In genomic region chr3:184362668-184363540, GRCh38 we compare ENCODE assay signal across 1 cellular context.
A peak's percentile ranks its signal among the peaks of the same experiment; 100 is the strongest.
TF ChIP-seq lines count a peak whose summit lies in the region.

No MANE protein-coding gene starts in this region.

TF ChIP-seq in A549, 52 proteins besides CTCF, POLR2A, EP300 and RAD21 (continued from another document):
- TF ChIP-seq, protein P1, sequence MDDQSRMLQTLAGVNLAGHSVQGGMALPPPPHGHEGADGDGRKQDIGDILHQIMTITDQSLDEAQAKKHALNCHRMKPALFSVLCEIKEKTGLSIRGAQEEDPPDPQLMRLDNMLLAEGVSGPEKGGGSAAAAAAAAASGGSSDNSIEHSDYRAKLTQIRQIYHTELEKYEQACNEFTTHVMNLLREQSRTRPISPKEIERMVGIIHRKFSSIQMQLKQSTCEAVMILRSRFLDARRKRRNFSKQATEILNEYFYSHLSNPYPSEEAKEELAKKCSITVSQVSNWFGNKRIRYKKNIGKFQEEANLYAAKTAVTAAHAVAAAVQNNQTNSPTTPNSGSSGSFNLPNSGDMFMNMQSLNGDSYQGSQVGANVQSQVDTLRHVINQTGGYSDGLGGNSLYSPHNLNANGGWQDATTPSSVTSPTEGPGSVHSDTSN (IDR thresholded peaks at IDR 0.05) = peak; percentile 78
- TF ChIP-seq, protein P2, sequence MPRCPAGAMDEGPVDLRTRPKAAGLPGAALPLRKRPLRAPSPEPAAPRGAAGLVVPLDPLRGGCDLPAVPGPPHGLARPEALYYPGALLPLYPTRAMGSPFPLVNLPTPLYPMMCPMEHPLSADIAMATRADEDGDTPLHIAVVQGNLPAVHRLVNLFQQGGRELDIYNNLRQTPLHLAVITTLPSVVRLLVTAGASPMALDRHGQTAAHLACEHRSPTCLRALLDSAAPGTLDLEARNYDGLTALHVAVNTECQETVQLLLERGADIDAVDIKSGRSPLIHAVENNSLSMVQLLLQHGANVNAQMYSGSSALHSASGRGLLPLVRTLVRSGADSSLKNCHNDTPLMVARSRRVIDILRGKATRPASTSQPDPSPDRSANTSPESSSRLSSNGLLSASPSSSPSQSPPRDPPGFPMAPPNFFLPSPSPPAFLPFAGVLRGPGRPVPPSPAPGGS (IDR thresholded peaks at IDR 0.05) = 0 out of 3 replicates have a peak, but pooled peaks have one; percentile 52
- no peak for TF ChIP-seq KDM5A (IDR thresholded peaks at IDR 0.05)
- TF ChIP-seq ZSCAN20 (CRISPR knock-in tag; IDR thresholded peaks at IDR 0.05) = no peak
- TF ChIP-seq RCOR1 (IDR thresholded peaks at IDR 0.05; ENCODE audit: low read depth, low read length) = no peak
- no peak for TF ChIP-seq SREBF2 (IDR thresholded peaks at IDR 0.05)
- TF ChIP-seq REST (IDR thresholded peaks at IDR 0.05) = 0 out of 2 replicates have a peak, but pooled peaks have one; percentile 35
- no peak for TF ChIP-seq EHMT2 (IDR thresholded peaks at IDR 0.05; ENCODE audit: low read depth)
- no peak for TF ChIP-seq NFE2L2 (conservative IDR thresholded peaks at IDR 0.05; ENCODE audit: low read length)
- TF ChIP-seq RARB (CRISPR knock-in tag; IDR thresholded peaks at IDR 0.05) = no peak
- TF ChIP-seq MYC (IDR thresholded peaks at IDR 0.05; ENCODE audit: borderline replicate concordance, low read length) = 0 out of 2 replicates have a peak, but pooled peaks have one; percentile 9
- no peak for TF ChIP-seq TP53 (CRISPR knock-in tag; IDR thresholded peaks at IDR 0.05)
- TF ChIP-seq JUN (IDR thresholded peaks at IDR 0.05) = peak; percentile 48 to 90; a peak in 3 of 5 replicates
- TF ChIP-seq CHD2 (IDR thresholded peaks at IDR 0.05; ENCODE audit: low read length, partially characterized antibody) = peak; percentile 69
- no peak for TF ChIP-seq RFX5 (IDR thresholded peaks at IDR 0.05)
- no peak for TF ChIP-seq ZFP36 (IDR thresholded peaks at IDR 0.05; ENCODE audit: borderline replicate concordance, partially characterized antibody)
- TF ChIP-seq, protein P3, sequence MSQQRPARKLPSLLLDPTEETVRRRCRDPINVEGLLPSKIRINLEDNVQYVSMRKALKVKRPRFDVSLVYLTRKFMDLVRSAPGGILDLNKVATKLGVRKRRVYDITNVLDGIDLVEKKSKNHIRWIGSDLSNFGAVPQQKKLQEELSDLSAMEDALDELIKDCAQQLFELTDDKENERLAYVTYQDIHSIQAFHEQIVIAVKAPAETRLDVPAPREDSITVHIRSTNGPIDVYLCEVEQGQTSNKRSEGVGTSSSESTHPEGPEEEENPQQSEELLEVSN (IDR thresholded peaks at IDR 0.05; ENCODE audit: borderline replicate concordance, low read depth) = peak; percentile 65
- TF ChIP-seq SMC3 (IDR thresholded peaks at IDR 0.05) = no peak
- TF ChIP-seq FOSL2 (IDR thresholded peaks at IDR 0.05) = no peak
- no peak for TF ChIP-seq FOSL2 (CRISPR knock-in tag; IDR thresholded peaks at IDR 0.05)
- TF ChIP-seq BHLHE40 (IDR thresholded peaks at IDR 0.05; ENCODE audit: low read depth, low read length) = no peak
TF ChIP-seq in A549: peak in this region for 11.
